13 cellular contexts compared by ENCODE assay signal in the genomic region with DNA sequence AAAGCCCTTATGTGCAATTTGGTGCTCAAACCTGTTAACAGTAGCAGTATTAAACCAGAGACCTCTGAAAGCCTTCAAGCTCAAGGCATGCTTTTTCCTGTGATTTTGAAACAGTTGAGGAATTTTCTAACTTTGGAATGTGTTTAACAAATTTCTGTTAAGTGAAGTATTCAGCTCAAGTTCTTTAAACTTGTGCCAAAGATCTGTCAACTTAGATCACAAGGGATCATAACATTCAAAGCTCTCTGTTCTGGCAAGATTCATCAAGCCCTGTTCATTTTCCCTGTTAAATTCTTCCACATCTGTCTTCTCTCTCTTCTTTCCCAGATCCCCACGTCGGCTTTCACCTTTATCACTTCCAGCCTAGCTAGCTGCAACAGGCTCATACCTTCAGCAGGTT. TPM values are rescaled to one million over a fixed set of nuclear protein-coding genes. Genes with fewer than 3 reads are reported as not detected.
DNase-seq lines count a peak whose midpoint lies in the region; ATAC-seq and TF ChIP-seq lines count a peak whose summit lies in the region.
"Had no signal": no experiment of that assay in that cellular context is flagged by ENCODE, and none has a peak within 500 bp of the region (broad histone marks: within the 10 kb centered on the region; RNA-seq: fewer than 3 reads in every experiment).

No MANE protein-coding gene starts in this region.

- no peak for TF ChIP-seq EP300 in Ishikawa (IDR thresholded peaks at IDR 0.05; ENCODE audit: borderline replicate concordance)

- 83 to 89% methylated on average over 2 of the region's 2 CpGs for WGBS in thyroid gland, 2 donors

- peak overlapping the region; percentile 6 to 29 (median 21) for H3K27ac ChIP-seq in thyroid gland
- H3K27ac ChIP-seq: PC-9 had no signal

- no peak for ATAC-seq in HG03196 (IDR thresholded peaks at IDR 0.05; ENCODE audit: unreplicated experiment)
- ATAC-seq: CD8-positive, alpha-beta T cell had no signal

- no peaks in the 10 kb centered on the region for H3K9me3 ChIP-seq in thyroid gland

- H3K27me3 ChIP-seq in thyroid gland: no peaks in the 10 kb centered on the region

- DNase-seq in choroid plexus epithelial cell (ENCODE audit: low read depth) (peak; percentile 65), left kidney (ENCODE audit: low read depth, low spot score) (peak; percentile 9), thyroid gland (no peak), G401 (ENCODE audit: low spot score) (no peak), NCI-H1105 treated with DMSO at 0.1 percent for 48 hours (lab: John Stamatoyannopoulos, UW) (no peak)
- DNase-seq: CD8-positive, alpha-beta T cell; DND-41; NCI-H146; NCI-H446 treated with DMSO at 0.1 percent for 48 hours; NCI-H748 treated with DMSO at 0.1 percent for 48 hours; PC-9 had no signal

- TF ChIP-seq CTCF in choroid plexus epithelial cell (conservative IDR thresholded peaks at IDR 0.05; ENCODE audit: low read depth, low read length) (no peak), thyroid gland (IDR thresholded peaks at IDR 0.05) (no peak)

- H3K36me3 ChIP-seq in thyroid gland: no peaks in the 10 kb centered on the region

- TF ChIP-seq RAD21 in Ishikawa (IDR thresholded peaks at IDR 0.05; ENCODE audit: low read depth): no peak

- in situ Hi-C loops in G401 (cut with HindIII; ENCODE audit: low sequenced_read_pairs): no loop called here

- no peak overlapping the region for H3K4me3 ChIP-seq in choroid plexus epithelial cell (ENCODE audit: low read depth, low read length)
- no peak overlapping the region for H3K4me3 ChIP-seq in thyroid gland (replicated peaks in 1 of 3)
- H3K4me3 ChIP-seq: PC-9 had no signal

- TF ChIP-seq POLR2A in thyroid gland (IDR thresholded peaks at IDR 0.05): no peak

- intact Hi-C loops in thyroid gland (cut with DNase I): no loop called here

- peaks cover 31 to 38% of the 10 kb centered on the region in 2 donors for H3K4me1 ChIP-seq in thyroid gland

TF ChIP-seq in Ishikawa, 13 proteins besides CTCF, POLR2A, EP300 and RAD21:
- TF ChIP-seq TAF1 (IDR thresholded peaks at IDR 0.05; ENCODE audit: low read depth) (no peak), NFIC (IDR thresholded peaks at IDR 0.05) (peak; percentile 26; the same call in 1 of the 2 replicates)

RNA-seq across cellular contexts. Expression of a gene that starts 28.8 kb away (rescaled TPM):
- 100 to 1,000 TPM in 2 of 4 donors, 10 to 100 TPM in 2; 95.2 to 168 (median 108) TPM for total RNA-seq in thyroid gland
- 88.1 and 131 TPM in 2 replicates for total RNA-seq in G401 (2014; rRNA removed; shearing (Covaris generic))

Comparison
In these comparisons a context has a peak if more than half of its experiments do, and no peak if none do; other contexts are left out.
1. DNase-seq: peak in choroid plexus epithelial cell (single experiment) and left kidney (single experiment); none in thyroid gland (0 of 2), G401 (single experiment) and NCI-H1105 treated with DMSO at 0.1 percent for 48 hours (single experiment).